ENCODE assay signal across 9 cellular contexts in the genomic region with DNA sequence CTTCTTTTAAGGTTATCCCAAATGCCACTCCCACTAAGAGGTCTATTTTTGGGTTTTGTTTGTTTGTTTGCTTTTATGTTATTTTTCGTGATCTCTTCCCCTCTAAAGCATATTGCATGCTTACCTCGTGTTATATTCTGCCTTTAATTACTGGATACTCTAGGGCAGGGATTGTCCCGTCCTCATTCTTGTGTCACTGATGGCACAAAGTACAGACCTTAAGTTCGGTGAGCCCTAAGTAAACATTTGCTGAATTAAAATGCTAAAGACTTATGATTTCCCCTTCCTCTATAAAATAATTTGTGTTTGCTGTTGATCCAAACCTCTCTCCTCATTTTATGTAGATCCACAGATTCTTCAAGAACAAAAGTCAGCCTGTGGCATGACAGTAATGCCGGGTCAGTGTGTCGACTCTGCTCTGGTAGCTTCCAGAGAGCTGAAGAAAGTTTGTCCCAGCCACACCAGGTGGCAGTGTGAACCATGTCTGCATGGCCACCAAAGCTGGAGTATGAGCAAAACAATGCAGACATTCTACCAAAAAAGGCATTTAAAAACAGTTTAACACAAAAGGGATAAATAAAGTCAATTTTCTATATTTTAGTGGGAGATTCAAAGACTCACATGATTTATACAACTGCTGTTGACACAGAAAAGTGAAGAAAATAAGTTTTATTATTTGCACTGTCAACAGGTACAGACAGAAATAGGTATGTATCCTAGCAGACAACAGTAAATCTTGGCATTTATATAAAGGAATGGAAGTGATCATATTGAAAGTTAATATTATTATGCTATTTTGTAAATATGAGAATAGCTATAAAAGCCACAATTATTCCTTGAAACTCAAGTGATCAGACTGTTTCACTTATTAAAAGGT. TPM values are rescaled to one million over a fixed set of nuclear protein-coding genes. Genes with fewer than 3 reads are reported as not detected.
DNase-seq lines count a peak whose midpoint lies in the region; ATAC-seq and TF ChIP-seq lines count a peak whose summit lies in the region.
"Had no signal": no experiment of that assay in that cellular context is flagged by ENCODE, and none has a peak within 500 bp of the region (broad histone marks: within the 10 kb centered on the region; RNA-seq: fewer than 3 reads in every experiment).

No MANE protein-coding gene starts in this region.

- H3K4me3 ChIP-seq in mucosa of descending colon, result no peak overlapping the region

- POLR2A ChIA-PET in CD4-positive, alpha-beta T cell (lab: Charles Lee), result no interaction called here

- H3K4me1 Mint-ChIP-seq in CD4-positive, alpha-beta T cell (ENCODE audit: low read depth), result no peaks in the 10 kb centered on the region
- H3K4me1 Mint-ChIP-seq in chondrocyte (ENCODE audit: low read depth), result no peaks in the 10 kb centered on the region

- no peak for ATAC-seq in CD4-positive, alpha-beta T cell (ENCODE audit: poor library complexity)
- ATAC-seq in mucosa of descending colon, result peak; percentile 78
- ATAC-seq in HG02759 (IDR thresholded peaks at IDR 0.05; ENCODE audit: unreplicated experiment), result no peak
- ATAC-seq in GM18502 (IDR thresholded peaks at IDR 0.05; ENCODE audit: poor library complexity, unreplicated experiment), result no peak
- ATAC-seq in HG02884 (IDR thresholded peaks at IDR 0.05; ENCODE audit: unreplicated experiment), result no peak

- peak; percentile 26 for TF ChIP-seq CTCF in CD4-positive, alpha-beta T cell (IDR thresholded peaks at IDR 0.05)
- TF ChIP-seq CTCF in GM12874 (IDR thresholded peaks at IDR 0.05; ENCODE audit: insufficient read depth, low read depth, low read length), result peak; percentile 61
- TF ChIP-seq CTCF in chondrocyte (IDR thresholded peaks at IDR 0.05), result peak; percentile 80
- peak; percentile 18 for TF ChIP-seq CTCF in mucosa of descending colon (IDR thresholded peaks at IDR 0.05)

- H3K36me3 ChIP-seq in mucosa of descending colon (ENCODE audit: low read depth), result no peaks in the 10 kb centered on the region
- H3K36me3 ChIP-seq: neutrophil had no signal

- CTCF ChIA-PET in CD4-positive, alpha-beta T cell (lab: Charles Lee), result no interaction called here

- H3K4me1 ChIP-seq in mucosa of descending colon (ENCODE audit: low read depth), result no peaks in the 10 kb centered on the region

- no peaks in the 10 kb centered on the region for H3K36me3 Mint-ChIP-seq in CD4-positive, alpha-beta T cell (ENCODE audit: low read depth)
- H3K36me3 Mint-ChIP-seq in chondrocyte (ENCODE audit: low read depth), result no peaks in the 10 kb centered on the region

- peaks cover 6% of the 10 kb centered on the region for H3K9me3 ChIP-seq in CD4-positive, alpha-beta T cell (ENCODE audit: control insufficient read depth, low read length)
- no peaks in the 10 kb centered on the region for H3K9me3 ChIP-seq in mucosa of descending colon
- H3K9me3 ChIP-seq: neutrophil had no signal

- H3K4me3 Mint-ChIP-seq in CD4-positive, alpha-beta T cell, result no peak overlapping the region
- no peak overlapping the region for H3K4me3 Mint-ChIP-seq in chondrocyte (ENCODE audit: unreplicated experiment)

- peaks cover 6% of the 10 kb centered on the region for H3K27me3 Mint-ChIP-seq in CD4-positive, alpha-beta T cell
- peaks cover 19% of the 10 kb centered on the region for H3K27me3 Mint-ChIP-seq in chondrocyte (ENCODE audit: low read depth)

- H3K27me3 ChIP-seq in CD4-positive, alpha-beta T cell (ENCODE audit: control insufficient read depth, insufficient read depth, low read length), result no peaks in the 10 kb centered on the region
- H3K27me3 ChIP-seq: neutrophil had no signal

- no peak overlapping the region for H3K27ac ChIP-seq in CD4-positive, alpha-beta T cell (ENCODE audit: low read depth, low read length)
- H3K27ac ChIP-seq: neutrophil had no signal

- peak in 3 of 10 experiments; percentile 4 to 6 (median 5) for DNase-seq in CD4-positive, alpha-beta T cell
- DNase-seq in NCI-H82 (lab: John Stamatoyannopoulos, UW) (peak; percentile 69), chondrocyte (ENCODE audit: low spot score) (no peak), mucosa of descending colon (peak in 2 of 3 donors; percentile 50 to 71)

- H3K9me3 Mint-ChIP-seq in CD4-positive, alpha-beta T cell, result no peaks in the 10 kb centered on the region
- H3K9me3 Mint-ChIP-seq in chondrocyte (ENCODE audit: low read depth), result no peaks in the 10 kb centered on the region

- intact Hi-C loops in CD4-positive, alpha-beta T cell (cut with DNase I, micrococcal nuclease), result loop anchor here (1.0 to 5.0 kb wide), 2 partner anchors 521 to 522 kb away; no protein-coding TSS in a partner anchor
- intact Hi-C loops in mucosa of descending colon (cut with DNase I, micrococcal nuclease), result no loop called here

- H3K27ac Mint-ChIP-seq in CD4-positive, alpha-beta T cell, result no peak overlapping the region
- no peak overlapping the region for H3K27ac Mint-ChIP-seq in chondrocyte (ENCODE audit: unreplicated experiment)

RNA-seq across cellular contexts. Expression of gene POC5, which starts 17.9 kb away (rescaled TPM):
- total RNA-seq in CD4-positive, alpha-beta T cell, result 1 to 10 TPM; 5.7 to 6.2 TPM
- total RNA-seq in chondrocyte (7.1 to 9.2 TPM (median 8.0 TPM) in 3 replicates), mucosa of descending colon (10 to 100 TPM in 1 of 3 donors, 1 to 10 TPM in 2; 7.7 to 13.3 (median 9.5) TPM)

Comparison
In these comparisons a context has a peak if more than half of its experiments do, and no peak if none do; other contexts are left out.
1. CTCF ChIP-seq: peak in every context shown above with its lines; median percentile 80 in chondrocyte; 61 in GM12874; 26 in CD4-positive, alpha-beta T cell; 18 in mucosa of descending colon.
2. intact Hi-C loops: an anchor here in CD4-positive, alpha-beta T cell (1.0 to 5.0 kb wide); none called in mucosa of descending colon.